In genomic region chr11:115670538-115671200, GRCh38 we compare ENCODE assay signal across 19 cellular contexts.
A peak's percentile ranks its signal among the peaks of the same experiment; 100 is the strongest.
DNase-seq lines count a peak whose midpoint lies in the region; ATAC-seq, FAIRE-seq and TF ChIP-seq lines count a peak whose summit lies in the region.
"Had no signal": no experiment of that assay in that cellular context is flagged by ENCODE, and none has a peak within 500 bp of the region (broad histone marks: within the 10 kb centered on the region; RNA-seq: fewer than 3 reads in every experiment).

No MANE protein-coding gene starts in this region.

- no peak for ATAC-seq in HG03571 (IDR thresholded peaks at IDR 0.05; ENCODE audit: unreplicated experiment)
- ATAC-seq: left lung; stimulated activated naive B cell treated with anti-CD40 and anti-IgM and Interleukin-4, amounts not matched to agents 10 μg/mL and 1 μg/mL and 100 μg/mL, for 72 hours had no signal

- in situ Hi-C loops in transverse colon (cut with MboI; ENCODE audit: low pct_ligation_motif_present in 1 of 4, low pct_unique_long_range_greater_than_20kb in 1 of 4, low sequenced_read_pairs in 3 of 4) = no loop called here

- H3K36me3 ChIP-seq in bronchial epithelial cell (ENCODE audit: control insufficient read depth, insufficient read depth, low read length) (no peaks in the 10 kb centered on the region), transverse colon (no peaks in the 10 kb centered on the region)
- H3K36me3 ChIP-seq: breast epithelium, heart right ventricle, left lung had no signal

- no peak for FAIRE-seq in bronchial epithelial cell (lab: Jason Lieb, UNC)

- H3K27ac ChIP-seq in transverse colon = no peak overlapping the region
- H3K27ac ChIP-seq: breast epithelium, heart right ventricle, left lung, PC-9, testis had no signal

- 20 to 86% methylated on average over 2 to 10 of the region's 10 CpGs for WGBS in transverse colon (ENCODE audit: low coverage in 1 of 2), 2 donors

- peaks cover 0 to 3% (median 0%) of the 10 kb centered on the region in 4 donors for H3K4me1 ChIP-seq in transverse colon
- H3K4me1 ChIP-seq: breast epithelium, Caco-2, testis had no signal

- intact Hi-C loops in transverse colon (cut with DNase I; ENCODE audit: low total_unique reads) = no loop called here

- TF ChIP-seq CTCF in bronchial epithelial cell (IDR thresholded peaks at IDR 0.05; ENCODE audit: insufficient read depth, low read length, severe bottlenecking) (no peak), transverse colon (IDR thresholded peaks at IDR 0.05) (no peak)

- H3K9me3 ChIP-seq in transverse colon = no peaks in the 10 kb centered on the region
- H3K9me3 ChIP-seq: breast epithelium, Caco-2, heart right ventricle, left lung, testis had no signal

- no peak for TF ChIP-seq POLR2A in transverse colon (IDR thresholded peaks at IDR 0.05)

- H3K27me3 ChIP-seq in bronchial epithelial cell (ENCODE audit: control insufficient read depth, insufficient read depth, low read length) (no peaks in the 10 kb centered on the region), transverse colon (no peaks in the 10 kb centered on the region)
- H3K27me3 ChIP-seq: breast epithelium, testis had no signal

- DNase-seq in NCI-H82 (lab: John Stamatoyannopoulos, UW) (peak; percentile 12), NCI-H82 treated with DMSO at 0.1 percent for 48 hours (lab: John Stamatoyannopoulos, UW; ENCODE audit: unreplicated experiment) (no peak), NCI-H146 treated with DMSO at 0.1 percent for 48 hours (lab: John Stamatoyannopoulos, UW; ENCODE audit: unreplicated experiment) (peak; percentile 39), NCI-H446 treated with DMSO at 0.1 percent for 48 hours (lab: John Stamatoyannopoulos, UW) (peak; percentile 99), bronchial epithelial cell (ENCODE audit: low read depth) (peak; percentile 23), transverse colon (no peak)
- DNase-seq in activated CD4-positive, alpha-beta T cell treated with anti-CD3 and anti-CD28 coated beads, Interleukin-2, amount 50 U/mL, for 1 hour = no peak
- DNase-seq: activated CD4-positive, alpha-beta T cell treated with anti-CD3 and anti-CD28 coated beads, Interleukin-2, amount 50 U/mL, for 48 hours; activated gamma-delta T cell; Caco-2; heart right ventricle; left lung; midbrain; PC-9; stimulated activated naive B cell treated with anti-CD40 and anti-IgM and Interleukin-4, amounts not matched to agents 10 μg/mL and 1 μg/mL and 100 μg/mL, for 72 hours; T-helper 2 cell; testis had no signal

- H3K4me3 ChIP-seq in bronchial epithelial cell (ENCODE audit: low read depth, low read length) (no peak overlapping the region), transverse colon (no peak overlapping the region)
- H3K4me3 ChIP-seq: breast epithelium, heart right ventricle, left lung, PC-9, testis had no signal

- TF ChIP-seq EP300 in transverse colon (IDR thresholded peaks at IDR 0.05; ENCODE audit: low read depth) = no peak

Comparison
In these comparisons a context has a peak if more than half of its experiments do, and no peak if none do; other contexts are left out.
1. DNase-seq: peak in NCI-H82 (single experiment), NCI-H146 treated with DMSO at 0.1 percent for 48 hours (single experiment), NCI-H446 treated with DMSO at 0.1 percent for 48 hours (single experiment) and bronchial epithelial cell (single experiment); none in NCI-H82 treated with DMSO at 0.1 percent for 48 hours (single experiment), activated CD4-positive, alpha-beta T cell treated with anti-CD3 and anti-CD28 coated beads, Interleukin-2, amount 50 U/mL, for 1 hour (single experiment) and transverse colon (single experiment).